ENCODE assay signal across 21 cellular contexts in genomic region chr9:14978022-14979000, GRCh38.
"Had no signal": no experiment of that assay in that cellular context is flagged by ENCODE, and none has a peak within 500 bp of the region (broad histone marks: within the 10 kb centered on the region; RNA-seq: fewer than 3 reads in every experiment).

No MANE protein-coding gene starts in this region.

- H3K4me3 ChIP-seq: body of pancreas, hepatocyte, lower lobe of right lung, thyroid gland had no signal

- H3K79me2 ChIP-seq: hepatocyte had no signal

- H3K36me3 Mint-ChIP-seq: activated CD4-positive, alpha-beta memory T cell treated with anti-CD3 and anti-CD28 coated beads for 36 hours; activated naive CD8-positive, alpha-beta T cell treated with anti-CD3 and anti-CD28 coated beads for 36 hours; natural killer cell treated with Interleukin-12 subunit alpha and Interleukin-12 subunit beta and Interleukin-15 and Interleukin-18, amount 100 ng/mL, for 72 hours had no signal

- DNase-seq: activated CD4-positive, alpha-beta memory T cell treated with anti-CD3 and anti-CD28 coated beads for 36 hours; activated CD4-positive, alpha-beta T cell treated with anti-CD3 and anti-CD28 coated beads for 36 hours; activated naive CD8-positive, alpha-beta T cell treated with anti-CD3 and anti-CD28 coated beads for 36 hours; activated T-cell treated with anti-CD3 and anti-CD28 coated beads for 4 hours; amniotic stem cell; body of pancreas; caudate nucleus; endodermal cell; foreskin fibroblast; left colon; lower lobe of right lung; stimulated activated CD4-positive, alpha-beta T cell treated with anti-CD3 and anti-CD28 coated beads, Interleukin-15, amount 100 ng/mL, for 24 hours; stimulated activated CD4-positive, alpha-beta T cell treated with anti-CD3 and anti-CD28 coated beads, Interleukin-2, amount 100 ng/mL, for 48 hours; thyroid gland; WERI-Rb-1 had no signal

- H3K27ac Mint-ChIP-seq: activated CD4-positive, alpha-beta memory T cell treated with anti-CD3 and anti-CD28 coated beads for 36 hours; activated CD4-positive, alpha-beta T cell treated with anti-CD3 and anti-CD28 coated beads for 36 hours; activated naive CD8-positive, alpha-beta T cell treated with anti-CD3 and anti-CD28 coated beads for 36 hours; activated T-helper 1 cell treated with anti-CD3 and anti-CD28 coated beads, Interleukin-12 subunit alpha, Interleukin-12 subunit beta, Interleukin-2, Interleukin-4 antibody, amounts not matched to agents 30 ng/mL and 10 ng/mL and 1 ng/mL, durations not matched to agents 14 hours and 24 hours and 36 hours; endodermal cell; mesothelial cell of epicardium; natural killer cell treated with Interleukin-12 subunit alpha and Interleukin-12 subunit beta and Interleukin-15 and Interleukin-18, amount 100 ng/mL, for 72 hours had no signal

- FAIRE-seq: islet of Langerhans had no signal

- H3K4me2 ChIP-seq: hepatocyte had no signal

- H2AFZ ChIP-seq: hepatocyte had no signal

- H3K4me1 Mint-ChIP-seq: activated CD4-positive, alpha-beta T cell treated with anti-CD3 and anti-CD28 coated beads for 36 hours; activated naive CD8-positive, alpha-beta T cell treated with anti-CD3 and anti-CD28 coated beads for 36 hours; endodermal cell had no signal

- H3K27ac ChIP-seq: body of pancreas, epithelial cell of prostate, hepatocyte, lower lobe of right lung, thyroid gland, WERI-Rb-1 had no signal

- H3K9me3 ChIP-seq: body of pancreas, lower lobe of right lung, thyroid gland had no signal

- ATAC-seq: activated CD4-positive, alpha-beta T cell treated with anti-CD3 and anti-CD28 coated beads for 36 hours; body of pancreas; left colon; lower lobe of right lung had no signal

- H3K9me3 Mint-ChIP-seq: activated CD4-positive, alpha-beta memory T cell treated with anti-CD3 and anti-CD28 coated beads for 36 hours; activated naive CD8-positive, alpha-beta T cell treated with anti-CD3 and anti-CD28 coated beads for 36 hours; activated T-helper 1 cell treated with anti-CD3 and anti-CD28 coated beads, Interleukin-12 subunit alpha, Interleukin-12 subunit beta, Interleukin-2, Interleukin-4 antibody, amounts not matched to agents 30 ng/mL and 10 ng/mL and 1 ng/mL, durations not matched to agents 14 hours and 24 hours and 36 hours had no signal

- H3K27me3 ChIP-seq: body of pancreas, hepatocyte, thyroid gland had no signal

- H3K4me1 ChIP-seq: body of pancreas, lower lobe of right lung, thyroid gland had no signal

- H3K27me3 Mint-ChIP-seq: activated CD4-positive, alpha-beta memory T cell treated with anti-CD3 and anti-CD28 coated beads for 36 hours; activated CD4-positive, alpha-beta T cell treated with anti-CD3 and anti-CD28 coated beads for 36 hours; activated naive CD8-positive, alpha-beta T cell treated with anti-CD3 and anti-CD28 coated beads for 36 hours had no signal

- H3K36me3 ChIP-seq: lower lobe of right lung, thyroid gland, WERI-Rb-1 had no signal

- H3K4me3 Mint-ChIP-seq: activated CD4-positive, alpha-beta memory T cell treated with anti-CD3 and anti-CD28 coated beads for 36 hours; activated CD4-positive, alpha-beta T cell treated with anti-CD3 and anti-CD28 coated beads for 36 hours; activated naive CD8-positive, alpha-beta T cell treated with anti-CD3 and anti-CD28 coated beads for 36 hours; activated T-helper 1 cell treated with anti-CD3 and anti-CD28 coated beads, Interleukin-12 subunit alpha, Interleukin-12 subunit beta, Interleukin-2, Interleukin-4 antibody, amounts not matched to agents 30 ng/mL and 10 ng/mL and 1 ng/mL, durations not matched to agents 14 hours and 24 hours and 36 hours; endodermal cell; mesothelial cell of epicardium; natural killer cell treated with Interleukin-12 subunit alpha and Interleukin-12 subunit beta and Interleukin-15 and Interleukin-18, amount 100 ng/mL, for 72 hours had no signal
